Comparison of ENCODE assay signal across 35 cellular contexts in the genomic region with DNA sequence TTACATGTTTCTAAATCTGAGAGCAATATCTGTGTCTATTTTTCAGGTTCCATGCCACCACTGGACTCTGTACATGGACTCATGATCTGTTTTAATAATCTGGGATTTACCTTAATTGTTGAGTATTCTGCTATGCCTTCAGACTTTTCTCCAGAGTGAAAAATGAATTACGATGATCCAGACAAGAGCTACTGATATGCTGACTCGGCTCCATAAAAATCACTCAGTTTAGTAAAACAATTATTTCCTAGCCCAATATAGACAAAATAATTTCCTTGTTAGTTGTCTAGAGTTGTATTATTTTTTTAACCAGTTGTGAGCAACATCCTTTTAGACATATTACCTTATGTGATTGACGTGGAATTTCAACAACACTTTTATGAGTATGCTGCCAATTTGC.
"Had no signal": no experiment of that assay in that cellular context is flagged by ENCODE, and none has a peak within 500 bp of the region (broad histone marks: within the 10 kb centered on the region; RNA-seq: fewer than 3 reads in every experiment).

No MANE protein-coding gene starts in this region.

- H3K36me3 ChIP-seq: MG63 had no signal

- DNase-seq: Karpas-422, Kasumi-1, MG63, MM.1S, MV-4-11, NCI-H1048, NCI-H1092, NCI-H1092 treated with DMSO at 0.1 percent for 48 hours, NCI-H1105, NCI-H1105 treated with DMSO at 0.1 percent for 48 hours, NCI-H1417, NCI-H1417 treated with DMSO at 0.1 percent for 48 hours, NCI-H1436, NCI-H1436 treated with DMSO at 0.1 percent for 48 hours, NCI-H146, NCI-H1694, NCI-H1694 treated with DMSO at 0.1 percent for 48 hours, NCI-H187, NCI-H187 treated with DMSO at 0.1 percent for 48 hours, NCI-H1930, NCI-H2029, NCI-H2029 treated with DMSO at 0.1 percent for 48 hours, NCI-H2081, NCI-H2081 treated with DMSO at 0.1 percent for 48 hours, NCI-H2107, NCI-H2171, NCI-H2171 treated with DMSO at 0.1 percent for 48 hours, NCI-H226, NCI-H345, NCI-H446, NCI-H446 treated with DMSO at 0.1 percent for 48 hours, NCI-H510A, NCI-H510A treated with DMSO at 0.1 percent for 48 hours, NCI-H524, NCI-H524 treated with DMSO at 0.1 percent for 48 hours had no signal

- H3K9me3 ChIP-seq: MG63 had no signal

- H3K27me3 ChIP-seq: MG63 had no signal

- H3K4me3 ChIP-seq: MG63 had no signal
